20 cellular contexts compared by ENCODE assay signal in genomic region chr4:87835192-87835591, GRCh38. TPM values are rescaled to one million over a fixed set of nuclear protein-coding genes. Genes with fewer than 3 reads are reported as not detected.
A peak's percentile ranks its signal among the peaks of the same experiment; 100 is the strongest.
DNase-seq lines count a peak whose midpoint lies in the region; ATAC-seq, FAIRE-seq and TF ChIP-seq lines count a peak whose summit lies in the region.
"Had no signal": no experiment of that assay in that cellular context is flagged by ENCODE, and none has a peak within 500 bp of the region (broad histone marks: within the 10 kb centered on the region; RNA-seq: fewer than 3 reads in every experiment).

No MANE protein-coding gene starts in this region.

- no peak overlapping the region for H3K18ac ChIP-seq in H1 (ENCODE audit: extremely low read depth, low read length)

- intact Hi-C loops in PC-3 (cut with micrococcal nuclease) (loop anchor here (5.0 kb wide), 1 partner anchor 483 kb away; no protein-coding TSS in a partner anchor), Caco-2 (cut with micrococcal nuclease; ENCODE audit: unreplicated experiment) (no loop called here)

- no peak for FAIRE-seq in H1 (lab: Jason Lieb, UNC)
- FAIRE-seq: GM12878 had no signal

- peak; percentile 26 for ATAC-seq in PC-3
- ATAC-seq in lung (ENCODE audit: insufficient read depth, low FRiP score): peak; percentile 14
- no peak for ATAC-seq in GM19455 (IDR thresholded peaks at IDR 0.05; ENCODE audit: unreplicated experiment)
- no peak for ATAC-seq in HG03280 (IDR thresholded peaks at IDR 0.05; ENCODE audit: unreplicated experiment)
- ATAC-seq: GM12878 had no signal

- no peak overlapping the region for H4K8ac ChIP-seq in H1 (ENCODE audit: extremely low read depth, insufficient read depth, low read length)

- H3K23me2 ChIP-seq in H1 (ENCODE audit: low read depth, low read length): no peaks in the 10 kb centered on the region

- no peaks in the 10 kb centered on the region for H3F3A ChIP-seq in PC-3 (ENCODE audit: low read length, unreplicated experiment)

- no peak overlapping the region for H2BK20ac ChIP-seq in H1 (ENCODE audit: low read length)

- no peaks in the 10 kb centered on the region for H3K79me1 ChIP-seq in H1 (ENCODE audit: low read depth, low read length)

- BruUV-seq in PC-3 (replicated peaks; lab: Mats Ljungman, UMichigan): no TSS peak
- no TSS peak for BruUV-seq in Caco-2 (replicated peaks; lab: Mats Ljungman, UMichigan)

- H3K14ac ChIP-seq in H1 (ENCODE audit: insufficient read length): no peak overlapping the region

- no peak for TF ChIP-seq POLR2A in H1 (IDR thresholded peaks at IDR 0.05; ENCODE audit: control extremely low read depth in 1 of 2, low read depth in 2 of 2, low read length in 2 of 2)

- WGBS in H1 (ENCODE audit: extremely low coverage in 1 of 2, insufficient coverage in 1 of 2, insufficient read length in 1 of 2, insufficient replicate concordance in 2 of 2, low coverage in 1 of 2, low lambda C conversion rate in 2 of 2, missing lambda C conversion rate in 1 of 2), 2 experiments: 71% methylated on average over 2 of the region's 2 CpGs; no CpG with 5 or more reads in 1 of the 2 experiments
- WGBS in lung, 2 donors: 74 to 82% methylated on average over 2 of the region's 2 CpGs

- no peaks in the 10 kb centered on the region for H3K9me3 ChIP-seq in PC-3 (ENCODE audit: low read length)
- H3K9me3 ChIP-seq in H1 (ENCODE audit: insufficient read depth in 2 of 2, low read depth in 1 of 2, low read length in 1 of 2): no peaks in the 10 kb centered on the region
- H3K9me3 ChIP-seq in lung (ENCODE audit: control insufficient read depth in 2 of 2, insufficient read depth in 1 of 2, low read length in 1 of 2): peaks cover 0 to 1% of the 10 kb centered on the region in 2 donors
- no peaks in the 10 kb centered on the region for H3K9me3 ChIP-seq in Caco-2
- H3K9me3 ChIP-seq: SK-N-SH had no signal

- H2BK12ac ChIP-seq in H1 (ENCODE audit: low read depth, low read length): no peak overlapping the region

- H2BK5ac ChIP-seq in H1 (ENCODE audit: low read depth, low read length): 0 out of 2 replicates have a peak overlapping the region, but pooled peaks have one; percentile 3

- H2AFZ ChIP-seq in PC-3 (ENCODE audit: low read length) (no peak overlapping the region), H1 (ENCODE audit: low read length) (0 out of 2 replicates have a peak overlapping the region, but pooled peaks have one; percentile 43)

- no peaks in the 10 kb centered on the region for H3K4me1 Mint-ChIP-seq in Caco-2 (ENCODE audit: low read depth, unreplicated experiment)

- no peaks in the 10 kb centered on the region for H3K27me3 ChIP-seq in PC-3 (ENCODE audit: low read length)
- no peaks in the 10 kb centered on the region for H3K27me3 ChIP-seq in H1 (replicated peaks in 1 of 4; ENCODE audit: control insufficient read depth in 3 of 4, extremely low read depth in 1 of 4, insufficient read depth in 3 of 4, low read length in 3 of 4)
- no peaks in the 10 kb centered on the region for H3K27me3 ChIP-seq in lung (ENCODE audit: control insufficient read depth, insufficient read depth)
- no peaks in the 10 kb centered on the region for H3K27me3 ChIP-seq in Caco-2 (replicated peaks; ENCODE audit: control insufficient read depth, insufficient read depth, low read length)

- no peak overlapping the region for H4K91ac ChIP-seq in H1 (replicated peaks; ENCODE audit: insufficient read length, low read length)

- no peak overlapping the region for H4K5ac ChIP-seq in H1 (ENCODE audit: insufficient read length, low read depth, low read length)

- DNase-seq in PC-3 (peak; percentile 9), H1 (ENCODE audit: low read depth in 1 of 2, low spot score in 2 of 2) (no peak), lung (ENCODE audit: low spot score) (no peak), Caco-2 (no peak)
- no peak for DNase-seq in stimulated activated CD4-positive, alpha-beta T cell treated with anti-CD3 and anti-CD28 coated beads, Interleukin-15, amount 100 ng/mL, for 24 hours
- DNase-seq: AML-193, GOT3, MV-4-11, NCI-H187, NCI-H2107, NCI-H510A, NCI-H748 treated with DMSO at 0.1 percent for 48 hours, OCI-M1, SK-N-SH had no signal

- H3K4me3 Mint-ChIP-seq in Caco-2 (ENCODE audit: unreplicated experiment): no peak overlapping the region

- H2BK120ac ChIP-seq in H1 (replicated peaks; ENCODE audit: low read depth, low read length): no peak overlapping the region

- no peak overlapping the region for H3K56ac ChIP-seq in H1 (replicated peaks; ENCODE audit: insufficient read length, low read depth, low read length)

- H3K4me3 ChIP-seq in PC-3 (ENCODE audit: low read length) (no peak overlapping the region), H1 (ENCODE audit: extremely low read depth in 1 of 4, insufficient read depth in 2 of 4, low read depth in 3 of 4, low read length in 4 of 4) (no peak overlapping the region), lung (no peak overlapping the region), Caco-2 (ENCODE audit: low read depth, low read length) (no peak overlapping the region)
- H3K4me3 ChIP-seq: GM12878 had no signal

- H3K4me1 ChIP-seq in PC-3 (ENCODE audit: insufficient read depth, low read length) (peaks cover 17% of the 10 kb centered on the region), H1 (replicated peaks in 1 of 4; ENCODE audit: control insufficient read depth in 3 of 4, insufficient read depth in 4 of 4, low read length in 3 of 4) (peaks cover 0 to 10% (median 4%) of the 10 kb centered on the region in 4 experiments; a peak in 5 of 7 replicates), lung (ENCODE audit: control insufficient read depth in 2 of 2, insufficient read depth in 2 of 2, low read length in 2 of 2) (no peaks in the 10 kb centered on the region), Caco-2 (no peaks in the 10 kb centered on the region)

- POLR2A ChIA-PET in PC-3 (lab: Charles Lee; ENCODE audit: unreplicated experiment) (interaction anchor here (0.5 kb wide), 1 partner anchor 387 kb away, joined by 8 read pairs; no protein-coding TSS in a partner anchor), H1 (lab: Charles Lee; ENCODE audit: partially characterized antibody) (interaction anchor here (1.1 kb wide), 1 partner anchor 155 kb away, joined by 3 read pairs; no protein-coding TSS in a partner anchor), Caco-2 (lab: Charles Lee) (no interaction called here)

- 0 out of 2 replicates have a peak overlapping the region, but pooled peaks have one; percentile 0 for H2AK5ac ChIP-seq in H1 (ENCODE audit: low read depth, low read length)

- TF ChIP-seq EP300 in H1 (IDR thresholded peaks at IDR 0.05; ENCODE audit: borderline replicate concordance in 1 of 2, low read depth in 2 of 2, low read length in 2 of 2): no peak

- CTCF ChIA-PET in PC-3 (lab: Charles Lee): interaction anchor here (0.6 kb wide), 1 partner anchor 84 kb away, joined by 3 read pairs; no protein-coding TSS in a partner anchor
- CTCF ChIA-PET in H1 (lab: Charles Lee; ENCODE audit: partially characterized antibody): interaction anchor here (0.8 to 7.0 kb wide), 8 partner anchors 8 to 157 kb away, joined by 3 to 109 read pairs (median 4); no protein-coding TSS in a partner anchor
- CTCF ChIA-PET in Caco-2 (lab: Charles Lee): no interaction called here

- no peaks in the 10 kb centered on the region for H3K9me2 ChIP-seq in PC-3 (replicated peaks; ENCODE audit: low read length)
- H3K9me2 ChIP-seq: SK-N-SH had no signal

- H3K4me2 ChIP-seq in PC-3 (ENCODE audit: low read length) (peak overlapping the region; percentile 40), H1 (ENCODE audit: insufficient read depth in 1 of 2, low read depth in 2 of 2, low read length in 2 of 2) (no peak overlapping the region)
- H3K4me2 ChIP-seq: KMS-11, SK-N-SH had no signal

- H3K27me3 Mint-ChIP-seq in Caco-2 (ENCODE audit: insufficient read depth, unreplicated experiment): peaks cover 18% of the 10 kb centered on the region

- H3K79me2 ChIP-seq in PC-3 (ENCODE audit: low read length) (no peaks in the 10 kb centered on the region), H1 (ENCODE audit: control insufficient read depth in 1 of 2, insufficient read depth in 2 of 2, low read length in 2 of 2) (no peaks in the 10 kb centered on the region)

- no peak for TF ChIP-seq RAD21 in H1 (IDR thresholded peaks at IDR 0.05 in 1 of 2, conservative IDR thresholded peaks at IDR 0.05 in 1 of 2; ENCODE audit: low read depth in 2 of 2, low read length in 2 of 2)

- no peak overlapping the region for H2BK15ac ChIP-seq in H1 (ENCODE audit: low read length)

- no peak for TF ChIP-seq CTCF in PC-3 (conservative IDR thresholded peaks at IDR 0.05; ENCODE audit: low read depth, low read length)
- TF ChIP-seq CTCF in H1 (IDR thresholded peaks at IDR 0.05; ENCODE audit: control extremely low read depth in 1 of 3, insufficient read depth in 1 of 3, low read depth in 1 of 3, low read length in 3 of 3): no peak
- no peak for TF ChIP-seq CTCF in lung (IDR thresholded peaks at IDR 0.05; ENCODE audit: control extremely low read depth, extremely low read depth)
- no peak for TF ChIP-seq CTCF in Caco-2 (IDR thresholded peaks at IDR 0.05; ENCODE audit: insufficient read depth in 1 of 2, low read depth in 1 of 2, low read length in 1 of 2, severe bottlenecking in 1 of 2, unreplicated experiment in 1 of 2)

- H3K27ac Mint-ChIP-seq in Caco-2 (ENCODE audit: unreplicated experiment): no peak overlapping the region

- H4K20me1 ChIP-seq in PC-3 (ENCODE audit: low read length) (no peaks in the 10 kb centered on the region), H1 (replicated peaks in 1 of 2; ENCODE audit: control insufficient read depth in 1 of 2, insufficient read depth in 2 of 2, low read length in 2 of 2) (no peaks in the 10 kb centered on the region)

- H3K36me3 Mint-ChIP-seq in Caco-2 (ENCODE audit: insufficient read depth, unreplicated experiment): no peaks in the 10 kb centered on the region

- no peaks in the 10 kb centered on the region for H3K36me3 ChIP-seq in PC-3 (ENCODE audit: low read depth, low read length)
- no peaks in the 10 kb centered on the region for H3K36me3 ChIP-seq in H1 (ENCODE audit: control insufficient read depth in 2 of 4, insufficient read depth in 4 of 4, low read length in 3 of 4)
- H3K36me3 ChIP-seq in lung (ENCODE audit: control insufficient read depth in 2 of 2, insufficient read depth in 2 of 2, low read length in 2 of 2): no peaks in the 10 kb centered on the region
- no peaks in the 10 kb centered on the region for H3K36me3 ChIP-seq in Caco-2 (ENCODE audit: control insufficient read depth, insufficient read depth, low read length)

- no peak overlapping the region; the same call in 1 of the 2 replicates for H3K27ac ChIP-seq in PC-3 (ENCODE audit: low read length)
- no peak overlapping the region for H3K27ac ChIP-seq in H1 (ENCODE audit: low read depth, low read length)
- H3K27ac ChIP-seq in lung (ENCODE audit: low read depth in 1 of 2, low read length in 1 of 2): no peak overlapping the region
- H3K27ac ChIP-seq: C4-2B, KMS-11 had no signal

- no peak overlapping the region for H3K23ac ChIP-seq in H1 (ENCODE audit: insufficient read length)

- H3K9ac ChIP-seq in PC-3 (ENCODE audit: low read length) (no peak overlapping the region), H1 (replicated peaks in 1 of 4; ENCODE audit: extremely low read depth in 1 of 4, low read depth in 3 of 4, low read length in 3 of 4) (no peak overlapping the region)
- H3K9ac ChIP-seq: KMS-11, SK-N-SH had no signal

- no peaks in the 10 kb centered on the region for H3K9me3 Mint-ChIP-seq in Caco-2 (ENCODE audit: unreplicated experiment)

- H3K4ac ChIP-seq in H1 (replicated peaks; ENCODE audit: insufficient read length, low read depth, low read length): no peak overlapping the region

RNA-seq across cellular contexts. Expression of gene MEPE, which starts 2.4 kb away (rescaled TPM):
- total RNA-seq in PC-3 (2014; rRNA removed) (not detected in 2 replicates), lung (not detected), Caco-2 (2022) (not detected in 2 replicates)
- not detected in 2 replicates for total RNA-seq in H1 (2021; fragmentation: NEBNext Ultra II Directional; extraction: Animal tissue kit (Norgen Biotek cat#: 25700))
- polyA plus RNA-seq in H1 (2011; rRNA removed) (not detected in 2 replicates), lung (under 1 TPM in 1 of 2 donors, not detected in 1; 0.02 TPM)
- polyA plus RNA-seq in H1 (2011; cell fraction: cytosol; rRNA removed): not detected
- not detected for polyA plus RNA-seq in H1 (2011; cell fraction: nucleus; rRNA removed)
- not detected in 4 replicates for polyA plus RNA-seq in H1 (2012, experiment 1 of 2)
- not detected for polyA plus RNA-seq in H1 (2012, experiment 2 of 2)
- not detected for polyA plus RNA-seq in H1 (2013, experiment 1 of 2)
- polyA plus RNA-seq in H1 (2013, experiment 2 of 2): 0.02 TPM
- polyA minus RNA-seq in H1 (2011; rRNA and poly(A)+ RNA removed): not detected in 2 replicates
- not detected for polyA minus RNA-seq in H1 (2011; cell fraction: cytosol; rRNA and poly(A)+ RNA removed)
- polyA minus RNA-seq in H1 (2011; cell fraction: nucleus; rRNA and poly(A)+ RNA removed): not detected
- total RNA-seq: Daoy, GM12878 had no signal
- polyA plus RNA-seq: GM12878, SK-N-SH had no signal

RNA-seq across cellular contexts. Expression of gene IBSP, which starts 35.8 kb away (rescaled TPM):
- total RNA-seq in PC-3 (2014; rRNA removed): not detected in 2 replicates
- total RNA-seq in H1 (2021; fragmentation: NEBNext Ultra II Directional; extraction: Animal tissue kit (Norgen Biotek cat#: 25700)): 0.21 TPM in 1 of 2 replicates, not detected in the other
- not detected in 2 replicates for polyA plus RNA-seq in H1 (2011; rRNA removed)
- polyA plus RNA-seq in H1 (2011; cell fraction: cytosol; rRNA removed): not detected
- polyA plus RNA-seq in H1 (2011; cell fraction: nucleus; rRNA removed): not detected
- polyA plus RNA-seq in H1 (2012, experiment 1 of 2): not detected in 4 replicates
- not detected for polyA plus RNA-seq in H1 (2012, experiment 2 of 2)
- polyA plus RNA-seq in H1 (2013, experiment 1 of 2): not detected
- not detected for polyA plus RNA-seq in H1 (2013, experiment 2 of 2)
- polyA minus RNA-seq in H1 (2011; rRNA and poly(A)+ RNA removed): not detected in 2 replicates
- not detected for polyA minus RNA-seq in H1 (2011; cell fraction: cytosol; rRNA and poly(A)+ RNA removed)
- polyA minus RNA-seq in H1 (2011; cell fraction: nucleus; rRNA and poly(A)+ RNA removed): not detected
- total RNA-seq in lung: under 1 TPM; 0.12 to 0.37 TPM
- under 1 TPM in 1 of 2 donors, not detected in 1; 0.19 TPM for polyA plus RNA-seq in lung
- not detected in 2 replicates for total RNA-seq in Caco-2 (2022)
- total RNA-seq: Daoy, GM12878 had no signal
- polyA plus RNA-seq: GM12878, SK-N-SH had no signal

Comparison
In these comparisons a context has a peak if more than half of its experiments do, and no peak if none do; other contexts are left out.
1. ATAC-seq: peak in PC-3 (single experiment) and lung (single experiment); none in GM19455 (single experiment) and HG03280 (single experiment).